In genomic region chr19:35066691-35067563, GRCh38 we compare ENCODE assay signal across 1 cellular context.
TF ChIP-seq lines count a peak whose summit lies in the region.

No MANE protein-coding gene starts in this region.

TF ChIP-seq in GM23338, 12 proteins besides CTCF, POLR2A, EP300 and RAD21 (continued from another document):
- TF ChIP-seq, protein P1, sequence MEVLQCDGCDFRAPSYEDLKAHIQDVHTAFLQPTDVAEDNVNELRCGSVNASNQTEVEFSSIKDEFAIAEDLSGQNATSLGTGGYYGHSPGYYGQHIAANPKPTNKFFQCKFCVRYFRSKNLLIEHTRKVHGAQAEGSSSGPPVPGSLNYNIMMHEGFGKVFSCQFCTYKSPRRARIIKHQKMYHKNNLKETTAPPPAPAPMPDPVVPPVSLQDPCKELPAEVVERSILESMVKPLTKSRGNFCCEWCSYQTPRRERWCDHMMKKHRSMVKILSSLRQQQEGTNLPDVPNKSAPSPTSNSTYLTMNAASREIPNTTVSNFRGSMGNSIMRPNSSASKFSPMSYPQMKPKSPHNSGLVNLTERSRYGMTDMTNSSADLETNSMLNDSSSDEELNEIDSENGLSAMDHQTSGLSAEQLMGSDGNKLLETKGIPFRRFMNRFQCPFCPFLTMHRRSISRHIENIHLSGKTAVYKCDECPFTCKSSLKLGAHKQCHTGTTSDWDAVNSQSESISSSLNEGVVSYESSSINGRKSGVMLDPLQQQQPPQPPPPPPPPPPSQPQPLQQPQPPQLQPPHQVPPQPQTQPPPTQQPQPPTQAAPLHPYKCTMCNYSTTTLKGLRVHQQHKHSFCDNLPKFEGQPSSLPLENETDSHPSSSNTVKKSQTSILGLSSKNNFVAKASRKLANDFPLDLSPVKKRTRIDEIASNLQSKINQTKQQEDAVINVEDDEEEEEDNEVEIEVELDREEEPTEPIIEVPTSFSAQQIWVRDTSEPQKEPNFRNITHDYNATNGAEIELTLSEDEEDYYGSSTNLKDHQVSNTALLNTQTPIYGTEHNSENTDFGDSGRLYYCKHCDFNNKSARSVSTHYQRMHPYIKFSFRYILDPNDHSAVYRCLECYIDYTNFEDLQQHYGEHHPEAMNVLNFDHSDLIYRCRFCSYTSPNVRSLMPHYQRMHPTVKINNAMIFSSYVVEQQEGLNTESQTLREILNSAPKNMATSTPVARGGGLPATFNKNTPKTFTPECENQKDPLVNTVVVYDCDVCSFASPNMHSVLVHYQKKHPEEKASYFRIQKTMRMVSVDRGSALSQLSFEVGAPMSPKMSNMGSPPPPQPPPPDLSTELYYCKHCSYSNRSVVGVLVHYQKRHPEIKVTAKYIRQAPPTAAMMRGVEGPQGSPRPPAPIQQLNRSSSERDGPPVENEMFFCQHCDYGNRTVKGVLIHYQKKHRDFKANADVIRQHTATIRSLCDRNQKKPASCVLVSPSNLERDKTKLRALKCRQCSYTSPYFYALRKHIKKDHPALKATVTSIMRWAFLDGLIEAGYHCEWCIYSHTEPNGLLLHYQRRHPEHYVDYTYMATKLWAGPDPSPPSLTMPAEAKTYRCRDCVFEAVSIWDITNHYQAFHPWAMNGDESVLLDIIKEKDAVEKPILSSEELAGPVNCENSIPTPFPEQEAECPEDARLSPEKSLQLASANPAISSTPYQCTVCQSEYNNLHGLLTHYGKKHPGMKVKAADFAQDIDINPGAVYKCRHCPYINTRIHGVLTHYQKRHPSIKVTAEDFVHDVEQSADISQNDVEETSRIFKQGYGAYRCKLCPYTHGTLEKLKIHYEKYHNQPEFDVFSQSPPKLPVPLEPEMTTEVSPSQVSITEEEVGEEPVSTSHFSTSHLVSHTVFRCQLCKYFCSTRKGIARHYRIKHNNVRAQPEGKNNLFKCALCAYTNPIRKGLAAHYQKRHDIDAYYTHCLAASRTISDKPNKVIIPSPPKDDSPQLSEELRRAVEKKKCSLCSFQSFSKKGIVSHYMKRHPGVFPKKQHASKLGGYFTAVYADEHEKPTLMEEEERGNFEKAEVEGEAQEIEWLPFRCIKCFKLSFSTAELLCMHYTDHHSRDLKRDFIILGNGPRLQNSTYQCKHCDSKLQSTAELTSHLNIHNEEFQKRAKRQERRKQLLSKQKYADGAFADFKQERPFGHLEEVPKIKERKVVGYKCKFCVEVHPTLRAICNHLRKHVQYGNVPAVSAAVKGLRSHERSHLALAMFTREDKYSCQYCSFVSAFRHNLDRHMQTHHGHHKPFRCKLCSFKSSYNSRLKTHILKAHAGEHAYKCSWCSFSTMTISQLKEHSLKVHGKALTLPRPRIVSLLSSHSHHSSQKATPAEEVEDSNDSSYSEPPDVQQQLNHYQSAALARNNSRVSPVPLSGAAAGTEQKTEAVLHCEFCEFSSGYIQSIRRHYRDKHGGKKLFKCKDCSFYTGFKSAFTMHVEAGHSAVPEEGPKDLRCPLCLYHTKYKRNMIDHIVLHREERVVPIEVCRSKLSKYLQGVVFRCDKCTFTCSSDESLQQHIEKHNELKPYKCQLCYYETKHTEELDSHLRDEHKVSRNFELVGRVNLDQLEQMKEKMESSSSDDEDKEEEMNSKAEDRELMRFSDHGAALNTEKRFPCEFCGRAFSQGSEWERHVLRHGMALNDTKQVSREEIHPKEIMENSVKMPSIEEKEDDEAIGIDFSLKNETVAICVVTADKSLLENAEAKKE (CRISPR knock-in tag; IDR thresholded peaks at IDR 0.05), result no peak; the same call in 1 of the 2 replicates
- no peak for TF ChIP-seq JUNB (IDR thresholded peaks at IDR 0.05; ENCODE audit: unreplicated experiment)
- TF ChIP-seq, protein P2, sequence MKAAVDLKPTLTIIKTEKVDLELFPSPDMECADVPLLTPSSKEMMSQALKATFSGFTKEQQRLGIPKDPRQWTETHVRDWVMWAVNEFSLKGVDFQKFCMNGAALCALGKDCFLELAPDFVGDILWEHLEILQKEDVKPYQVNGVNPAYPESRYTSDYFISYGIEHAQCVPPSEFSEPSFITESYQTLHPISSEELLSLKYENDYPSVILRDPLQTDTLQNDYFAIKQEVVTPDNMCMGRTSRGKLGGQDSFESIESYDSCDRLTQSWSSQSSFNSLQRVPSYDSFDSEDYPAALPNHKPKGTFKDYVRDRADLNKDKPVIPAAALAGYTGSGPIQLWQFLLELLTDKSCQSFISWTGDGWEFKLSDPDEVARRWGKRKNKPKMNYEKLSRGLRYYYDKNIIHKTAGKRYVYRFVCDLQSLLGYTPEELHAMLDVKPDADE (IDR thresholded peaks at IDR 0.05), result no peak
TF ChIP-seq in GM23338: peak in this region for 4.
